In the genomic region with DNA sequence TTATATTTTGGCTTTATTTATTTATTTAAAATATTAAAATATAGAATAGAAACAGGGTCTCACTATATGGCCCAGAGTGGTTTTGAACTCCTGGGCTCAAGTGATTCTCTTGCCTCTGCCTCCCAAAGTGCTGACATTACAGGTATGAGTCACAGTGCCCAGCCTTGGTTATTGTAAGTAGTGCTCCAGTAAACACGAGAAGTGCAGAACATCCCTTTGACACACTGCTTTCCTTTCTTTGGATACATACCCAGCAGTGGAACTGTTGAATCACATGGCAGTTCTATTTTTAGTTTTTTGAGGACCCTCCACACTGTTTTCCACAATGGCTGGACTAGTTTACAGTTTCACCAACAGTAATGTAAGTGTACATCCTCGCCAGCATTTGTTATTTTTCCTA, we compare ENCODE assay signal across 1 cellular context.
TF ChIP-seq lines count a peak whose summit lies in the region.

No MANE protein-coding gene starts in this region.

TF ChIP-seq in IMR-90, 13 proteins besides CTCF, POLR2A, EP300 and RAD21:
- TF ChIP-seq CHD1 (IDR thresholded peaks at IDR 0.05; ENCODE audit: low read depth, low read length): no peak
- no peak for TF ChIP-seq CEBPB (IDR thresholded peaks at IDR 0.05; ENCODE audit: low read depth, low read length)
- TF ChIP-seq BHLHE40 (IDR thresholded peaks at IDR 0.05; ENCODE audit: low read depth, low read length): no peak
- TF ChIP-seq NFE2L2 (IDR thresholded peaks at IDR 0.05; ENCODE audit: low read depth, low read length): no peak
- no peak for TF ChIP-seq SMC3 (IDR thresholded peaks at IDR 0.05; ENCODE audit: low read depth, low read length)
- TF ChIP-seq FOS (IDR thresholded peaks at IDR 0.05; ENCODE audit: low read depth, low read length): no peak
- TF ChIP-seq MXI1 (IDR thresholded peaks at IDR 0.05; ENCODE audit: borderline replicate concordance, low read depth, low read length): no peak
- no peak for TF ChIP-seq MAZ (IDR thresholded peaks at IDR 0.05; ENCODE audit: borderline replicate concordance, low read depth, low read length)
- no peak for TF ChIP-seq RCOR1 (IDR thresholded peaks at IDR 0.05; ENCODE audit: insufficient replicate concordance, low read length)
- TF ChIP-seq, protein P1, sequence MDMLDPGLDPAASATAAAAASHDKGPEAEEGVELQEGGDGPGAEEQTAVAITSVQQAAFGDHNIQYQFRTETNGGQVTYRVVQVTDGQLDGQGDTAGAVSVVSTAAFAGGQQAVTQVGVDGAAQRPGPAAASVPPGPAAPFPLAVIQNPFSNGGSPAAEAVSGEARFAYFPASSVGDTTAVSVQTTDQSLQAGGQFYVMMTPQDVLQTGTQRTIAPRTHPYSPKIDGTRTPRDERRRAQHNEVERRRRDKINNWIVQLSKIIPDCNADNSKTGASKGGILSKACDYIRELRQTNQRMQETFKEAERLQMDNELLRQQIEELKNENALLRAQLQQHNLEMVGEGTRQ (IDR thresholded peaks at IDR 0.05; ENCODE audit: low read depth, low read length): no peak
- TF ChIP-seq RFX5 (IDR thresholded peaks at IDR 0.05; ENCODE audit: low read depth, low read length): no peak
- TF ChIP-seq MAFK (IDR thresholded peaks at IDR 0.05; ENCODE audit: low read depth, low read length): no peak
- TF ChIP-seq, protein P2, sequence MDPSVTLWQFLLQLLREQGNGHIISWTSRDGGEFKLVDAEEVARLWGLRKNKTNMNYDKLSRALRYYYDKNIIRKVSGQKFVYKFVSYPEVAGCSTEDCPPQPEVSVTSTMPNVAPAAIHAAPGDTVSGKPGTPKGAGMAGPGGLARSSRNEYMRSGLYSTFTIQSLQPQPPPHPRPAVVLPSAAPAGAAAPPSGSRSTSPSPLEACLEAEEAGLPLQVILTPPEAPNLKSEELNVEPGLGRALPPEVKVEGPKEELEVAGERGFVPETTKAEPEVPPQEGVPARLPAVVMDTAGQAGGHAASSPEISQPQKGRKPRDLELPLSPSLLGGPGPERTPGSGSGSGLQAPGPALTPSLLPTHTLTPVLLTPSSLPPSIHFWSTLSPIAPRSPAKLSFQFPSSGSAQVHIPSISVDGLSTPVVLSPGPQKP (IDR thresholded peaks at IDR 0.05; ENCODE audit: borderline replicate concordance, low read depth, low read length): no peak
TF ChIP-seq in IMR-90: peak in this region for 0.
